16 cellular contexts compared by ENCODE assay signal in genomic region chr3:34408088-34408487, GRCh38.
DNase-seq lines count a peak whose midpoint lies in the region; ATAC-seq lines count a peak whose summit lies in the region.
"Had no signal": no experiment of that assay in that cellular context is flagged by ENCODE, and none has a peak within 500 bp of the region (broad histone marks: within the 10 kb centered on the region; RNA-seq: fewer than 3 reads in every experiment).

No MANE protein-coding gene starts in this region.

- H3K36me3 ChIP-seq in aorta (ENCODE audit: control insufficient read depth in 1 of 2, insufficient read depth in 2 of 2, low read length in 1 of 2) = no peaks in the 10 kb centered on the region

- no peaks in the 10 kb centered on the region for H3K36me3 Mint-ChIP-seq in natural killer cell treated with Interleukin-12 subunit alpha and Interleukin-12 subunit beta and Interleukin-15 and Interleukin-18, amount 100 ng/mL, for 72 hours

- 96 to 97% methylated on average over 3 of the region's 3 CpGs for WGBS in aorta, 2 donors

- no peak for DNase-seq in activated CD8-positive, alpha-beta memory T cell treated with anti-CD3 and anti-CD28 coated beads, Interleukin-2, amount 50 U/mL, for 48 hours
- no peak for DNase-seq in natural killer cell treated with Interleukin-12 subunit alpha and Interleukin-12 subunit beta and Interleukin-15 and Interleukin-18, amount 100 ng/mL, for 72 hours (ENCODE audit: low spot score)
- no peak for DNase-seq in aorta
- DNase-seq: ACHN; C1 segment of cervical spinal cord; CD8-positive, alpha-beta memory T cell; NCI-H1105 treated with DMSO at 0.1 percent for 48 hours; NCI-H1694 treated with DMSO at 0.1 percent for 48 hours; NCI-H748 treated with DMSO at 0.1 percent for 48 hours; NK-92 treated with Interleukin-12 subunit alpha and Interleukin-12 subunit beta, amount 100 ng/mL, for 24 hours; T-helper 2 cell had no signal

- ATAC-seq in GM19463 (IDR thresholded peaks at IDR 0.05; ENCODE audit: unreplicated experiment) (peak; percentile 66), HG02642 (IDR thresholded peaks at IDR 0.05; ENCODE audit: poor library complexity, unreplicated experiment) (peak; percentile 50), HG03432 (IDR thresholded peaks at IDR 0.05; ENCODE audit: unreplicated experiment) (peak; percentile 83), aorta (ENCODE audit: low FRiP score) (no peak), GM21619 (IDR thresholded peaks at IDR 0.05; ENCODE audit: unreplicated experiment) (no peak)
- ATAC-seq in natural killer cell treated with Interleukin-12 subunit alpha and Interleukin-12 subunit beta and Interleukin-15 and Interleukin-18, amount 100 ng/mL, for 72 hours = no peak
- ATAC-seq: Right ventricle myocardium inferior had no signal

- no peak overlapping the region for H3K27ac Mint-ChIP-seq in natural killer cell treated with Interleukin-12 subunit alpha and Interleukin-12 subunit beta and Interleukin-15 and Interleukin-18, amount 100 ng/mL, for 72 hours

- no peak overlapping the region for H3K4me3 ChIP-seq in aorta (ENCODE audit: low read length in 2 of 2)

- no peaks in the 10 kb centered on the region for H3K9me3 ChIP-seq in aorta (ENCODE audit: control insufficient read depth, low read length)

- no peak overlapping the region for H3K27ac ChIP-seq in aorta (ENCODE audit: low read depth in 1 of 2, low read length in 2 of 2)

- peaks cover 3% of the 10 kb centered on the region for H3K9me3 Mint-ChIP-seq in natural killer cell treated with Interleukin-12 subunit alpha and Interleukin-12 subunit beta and Interleukin-15 and Interleukin-18, amount 100 ng/mL, for 72 hours

- intact Hi-C loops in aorta (cut with DNase I) = no loop called here

- H3K4me1 Mint-ChIP-seq in natural killer cell treated with Interleukin-12 subunit alpha and Interleukin-12 subunit beta and Interleukin-15 and Interleukin-18, amount 100 ng/mL, for 72 hours (ENCODE audit: low read depth in 2 of 2) = no peaks in the 10 kb centered on the region
- H3K4me1 Mint-ChIP-seq: CD8-positive, alpha-beta memory T cell had no signal

- H3K4me1 ChIP-seq in aorta (ENCODE audit: control insufficient read depth in 1 of 2, insufficient read depth in 2 of 2, low read length in 2 of 2) = no peaks in the 10 kb centered on the region

- no peaks in the 10 kb centered on the region for H3K27me3 ChIP-seq in aorta (ENCODE audit: control insufficient read depth in 1 of 2, insufficient read depth in 2 of 2, low read length in 1 of 2)

- H3K4me3 Mint-ChIP-seq in natural killer cell treated with Interleukin-12 subunit alpha and Interleukin-12 subunit beta and Interleukin-15 and Interleukin-18, amount 100 ng/mL, for 72 hours = no peak overlapping the region
- H3K4me3 Mint-ChIP-seq: CD8-positive, alpha-beta memory T cell had no signal

- H3K27me3 Mint-ChIP-seq in natural killer cell treated with Interleukin-12 subunit alpha and Interleukin-12 subunit beta and Interleukin-15 and Interleukin-18, amount 100 ng/mL, for 72 hours = no peaks in the 10 kb centered on the region
- H3K27me3 Mint-ChIP-seq: CD8-positive, alpha-beta memory T cell had no signal

Comparison
In these comparisons a context has a peak if more than half of its experiments do, and no peak if none do; other contexts are left out.
1. ATAC-seq: peak in GM19463 (single experiment), HG02642 (single experiment) and HG03432 (single experiment); none in natural killer cell treated with Interleukin-12 subunit alpha and Interleukin-12 subunit beta and Interleukin-15 and Interleukin-18, amount 100 ng/mL, for 72 hours (0 of 2), aorta (single experiment) and GM21619 (single experiment).